15 cellular contexts compared by ENCODE assay signal in the genomic region with DNA sequence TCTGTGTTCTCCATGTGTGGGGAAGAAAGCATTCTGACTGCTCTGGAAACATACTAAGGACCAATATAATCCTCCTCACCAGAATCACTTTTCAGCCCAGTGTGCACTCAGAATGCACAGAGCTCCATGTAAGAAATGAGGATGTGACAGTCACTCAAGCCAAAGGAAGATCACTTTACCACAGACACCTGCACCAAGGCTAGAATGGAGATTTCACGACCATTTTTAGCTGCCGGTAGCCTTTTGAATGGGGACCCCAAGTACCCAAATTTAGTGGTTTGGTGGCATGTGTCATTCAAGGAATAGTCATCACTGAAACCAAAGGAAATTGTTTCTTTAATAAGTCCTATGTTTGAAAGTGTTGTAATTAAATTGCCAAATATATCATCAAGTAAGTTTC.
DNase-seq lines count a peak whose midpoint lies in the region; ATAC-seq and TF ChIP-seq lines count a peak whose summit lies in the region.
"Had no signal": no experiment of that assay in that cellular context is flagged by ENCODE, and none has a peak within 500 bp of the region (broad histone marks: within the 10 kb centered on the region; RNA-seq: fewer than 3 reads in every experiment).

No MANE protein-coding gene starts in this region.

- H3K4me1 Mint-ChIP-seq in stimulated activated effector memory CD8-positive, alpha-beta T cell treated with anti-CD3 and anti-CD28 coated beads, Interleukin-12 subunit alpha, Interleukin-12 subunit beta, amount 100 ng/mL, for 72 hours, result no peaks in the 10 kb centered on the region
- no peaks in the 10 kb centered on the region for H3K4me1 Mint-ChIP-seq in CD14-positive monocyte
- H3K4me1 Mint-ChIP-seq: naive thymus-derived CD8-positive, alpha-beta T cell had no signal

- H3K36me3 Mint-ChIP-seq in stimulated activated effector memory CD8-positive, alpha-beta T cell treated with anti-CD3 and anti-CD28 coated beads, Interleukin-12 subunit alpha, Interleukin-12 subunit beta, amount 100 ng/mL, for 72 hours, result no peaks in the 10 kb centered on the region
- no peaks in the 10 kb centered on the region for H3K36me3 Mint-ChIP-seq in CD14-positive monocyte
- H3K36me3 Mint-ChIP-seq: naive thymus-derived CD8-positive, alpha-beta T cell had no signal

- no peak overlapping the region for H3K27ac Mint-ChIP-seq in stimulated activated effector memory CD8-positive, alpha-beta T cell treated with anti-CD3 and anti-CD28 coated beads, Interleukin-12 subunit alpha, Interleukin-12 subunit beta, amount 100 ng/mL, for 72 hours
- H3K27ac Mint-ChIP-seq in CD14-positive monocyte, result no peak overlapping the region
- H3K27ac Mint-ChIP-seq: naive thymus-derived CD8-positive, alpha-beta T cell had no signal

- DNase-seq in stimulated activated CD4-positive, alpha-beta T cell treated with anti-CD3 and anti-CD28 coated beads, Interleukin-1b, Interleukin-23, amount 100 ng/mL, for 48 hours, result peak; percentile 6
- DNase-seq in stimulated activated CD4-positive, alpha-beta T cell treated with anti-CD3 and anti-CD28 coated beads, Interleukin-4, amount 100 ng/mL, for 4 hours, result no peak
- DNase-seq in stimulated activated effector memory CD8-positive, alpha-beta T cell treated with anti-CD3 and anti-CD28 coated beads, Interleukin-12 subunit alpha, Interleukin-12 subunit beta, amount 100 ng/mL, for 72 hours (ENCODE audit: low spot score in 2 of 2), result no peak
- no peak for DNase-seq in H4 (ENCODE audit: low spot score)
- no peak for DNase-seq in CD14-positive monocyte (ENCODE audit: low spot score)
- no peak for DNase-seq in islet precursor cell
- DNase-seq: adrenal gland; cerebellar nuclear complex; hypothalamus; Kasumi-1; left ventricle myocardium superior; naive thymus-derived CD8-positive, alpha-beta T cell; NCI-H1930 had no signal

- TF ChIP-seq CTCF in CD14-positive monocyte (IDR thresholded peaks at IDR 0.05), result no peak

- ATAC-seq in GM21723 (IDR thresholded peaks at IDR 0.05; ENCODE audit: unreplicated experiment) (peak; percentile 65), HG03108 (IDR thresholded peaks at IDR 0.05; ENCODE audit: unreplicated experiment) (peak; percentile 70)
- peak; percentile 83 for ATAC-seq in stimulated activated effector memory CD8-positive, alpha-beta T cell treated with anti-CD3 and anti-CD28 coated beads, Interleukin-12 subunit alpha, Interleukin-12 subunit beta, amount 100 ng/mL, for 72 hours
- ATAC-seq: left ventricle myocardium superior; naive thymus-derived CD8-positive, alpha-beta T cell had no signal

- no peak overlapping the region for H3K4me3 Mint-ChIP-seq in stimulated activated effector memory CD8-positive, alpha-beta T cell treated with anti-CD3 and anti-CD28 coated beads, Interleukin-12 subunit alpha, Interleukin-12 subunit beta, amount 100 ng/mL, for 72 hours
- H3K4me3 Mint-ChIP-seq in CD14-positive monocyte, result no peak overlapping the region
- H3K4me3 Mint-ChIP-seq: naive thymus-derived CD8-positive, alpha-beta T cell had no signal

- peaks cover 4% of the 10 kb centered on the region for H3K9me3 Mint-ChIP-seq in stimulated activated effector memory CD8-positive, alpha-beta T cell treated with anti-CD3 and anti-CD28 coated beads, Interleukin-12 subunit alpha, Interleukin-12 subunit beta, amount 100 ng/mL, for 72 hours
- peaks cover 0 to 5% (median 2%) of the 10 kb centered on the region in 7 donors for H3K9me3 Mint-ChIP-seq in CD14-positive monocyte

- intact Hi-C loops in CD14-positive monocyte (cut with micrococcal nuclease), result no loop called here

- H3K27me3 Mint-ChIP-seq in CD14-positive monocyte (ENCODE audit: low read depth in 3 of 3), result peaks cover 0 to 2% (median 0%) of the 10 kb centered on the region in 3 donors
